16 cellular contexts compared by ENCODE assay signal in the genomic region with DNA sequence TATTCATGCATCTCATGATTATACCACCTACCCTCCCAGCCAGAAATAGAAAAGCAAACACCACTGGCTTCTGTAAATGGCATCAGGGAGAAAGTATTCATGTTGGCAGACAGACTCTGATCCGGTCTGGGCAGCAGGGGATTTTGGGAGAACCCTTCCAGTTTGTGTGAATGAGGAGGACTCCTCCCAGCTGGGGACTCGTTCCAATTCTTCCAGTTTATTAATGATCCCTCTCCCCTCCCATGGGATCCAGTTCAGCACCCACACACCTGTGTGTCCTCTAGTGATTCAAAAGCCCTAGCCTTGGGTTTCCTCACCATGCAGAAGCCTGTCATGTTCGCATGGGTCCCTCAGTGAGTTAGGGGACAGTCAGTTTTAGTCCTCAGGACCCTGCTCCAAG.
A peak's percentile ranks its signal among the peaks of the same experiment; 100 is the strongest.
DNase-seq lines count a peak whose midpoint lies in the region; ATAC-seq and TF ChIP-seq lines count a peak whose summit lies in the region.
"Had no signal": no experiment of that assay in that cellular context is flagged by ENCODE, and none has a peak within 500 bp of the region (broad histone marks: within the 10 kb centered on the region; RNA-seq: fewer than 3 reads in every experiment).

No MANE protein-coding gene starts in this region.

- H3K4me3 Mint-ChIP-seq in activated B cell treated with CpG ODN at 0.5 μM for 24 hours: no peak overlapping the region

- POLR2A ChIA-PET in activated B cell treated with CpG ODN at 0.5 μM for 24 hours (lab: Charles Lee): no interaction called here

- H3K27ac ChIP-seq in left ventricle myocardium inferior (replicated peaks): peak overlapping the region; percentile 91
- peak overlapping the region in 2 of 3 donors; percentile 23 to 91 for H3K27ac ChIP-seq in right lobe of liver
- peak overlapping the region in 3 of 4 donors; percentile 28 to 81 (median 77) for H3K27ac ChIP-seq in upper lobe of left lung
- H3K27ac ChIP-seq: hepatocyte, sigmoid colon had no signal

- TF ChIP-seq EP300 in upper lobe of left lung (IDR thresholded peaks at IDR 0.05): no peak

- H3K4me3 ChIP-seq in left ventricle myocardium inferior: peak overlapping the region; percentile 8
- H3K4me3 ChIP-seq in right lobe of liver: no peak overlapping the region
- H3K4me3 ChIP-seq in upper lobe of left lung: no peak overlapping the region
- H3K4me3 ChIP-seq: hepatocyte, sigmoid colon had no signal

- peaks cover 71% of the 10 kb centered on the region for H3K36me3 Mint-ChIP-seq in activated B cell treated with CpG ODN at 0.5 μM for 24 hours (ENCODE audit: low read depth)

- no peaks in the 10 kb centered on the region for H3K27me3 Mint-ChIP-seq in activated B cell treated with CpG ODN at 0.5 μM for 24 hours

- H3K27me3 ChIP-seq in left ventricle myocardium inferior (ENCODE audit: low read depth) (no peaks in the 10 kb centered on the region), right lobe of liver (no peaks in the 10 kb centered on the region), upper lobe of left lung (no peaks in the 10 kb centered on the region)
- H3K27me3 ChIP-seq: hepatocyte, sigmoid colon had no signal

- CTCF ChIA-PET in activated B cell treated with CpG ODN at 0.5 μM for 24 hours (lab: Charles Lee): no interaction called here

- H3K4me1 Mint-ChIP-seq in activated B cell treated with CpG ODN at 0.5 μM for 24 hours: peaks cover 98% of the 10 kb centered on the region

- no peak for TF ChIP-seq POLR2A in right lobe of liver (IDR thresholded peaks at IDR 0.05)
- no peak for TF ChIP-seq POLR2A in upper lobe of left lung (IDR thresholded peaks at IDR 0.05)

- H3K4me1 ChIP-seq in left ventricle myocardium inferior: peaks cover 100% of the 10 kb centered on the region
- H3K4me1 ChIP-seq in right lobe of liver: peaks cover 2 to 94% (median 50%) of the 10 kb centered on the region in 4 donors
- H3K4me1 ChIP-seq in upper lobe of left lung: peaks cover 83 to 95% (median 88%) of the 10 kb centered on the region in 4 donors

- no peaks in the 10 kb centered on the region for H3K9me3 Mint-ChIP-seq in activated B cell treated with CpG ODN at 0.5 μM for 24 hours

- 43% methylated on average over 3 of the region's 3 CpGs for WGBS in right lobe of liver (ENCODE audit: insufficient coverage, low coverage, low lambda C conversion rate, missing lambda C conversion rate)
- 77 to 81% methylated on average over 3 of the region's 3 CpGs for WGBS in upper lobe of left lung, 2 donors

- DNase-seq in left ventricle myocardium inferior (no peak), Right ventricle myocardium inferior (ENCODE audit: missing footprints) (no peak), activated B cell treated with CpG ODN at 0.5 μM for 24 hours (no peak), right lobe of liver (no peak), upper lobe of left lung (no peak), NK-92 (lab: John Stamatoyannopoulos, UW; ENCODE audit: unreplicated experiment) (no peak)
- DNase-seq: Calu3; kidney glomerular epithelial cell; NCI-H187 treated with DMSO at 0.1 percent for 48 hours; NCI-H510A treated with DMSO at 0.1 percent for 48 hours; nucleus accumbens; SIG-M5; sigmoid colon; stimulated activated CD4-positive, alpha-beta T cell treated with anti-CD3 and anti-CD28 coated beads, Interleukin-1b, Interleukin-23, amount 100 ng/mL, for 48 hours had no signal

- H3K27ac Mint-ChIP-seq in activated B cell treated with CpG ODN at 0.5 μM for 24 hours: peak overlapping the region; percentile 47

- TF ChIP-seq CTCF in left ventricle myocardium inferior (IDR thresholded peaks at IDR 0.05; ENCODE audit: borderline replicate concordance) (no peak), activated B cell treated with CpG ODN at 0.5 μM for 24 hours (IDR thresholded peaks at IDR 0.05) (no peak), right lobe of liver (IDR thresholded peaks at IDR 0.05) (no peak), upper lobe of left lung (IDR thresholded peaks at IDR 0.05) (no peak)

- H3K36me3 ChIP-seq in left ventricle myocardium inferior: no peaks in the 10 kb centered on the region
- no peaks in the 10 kb centered on the region for H3K36me3 ChIP-seq in right lobe of liver
- H3K36me3 ChIP-seq in upper lobe of left lung: no peaks in the 10 kb centered on the region
- H3K36me3 ChIP-seq: sigmoid colon had no signal

- no peaks in the 10 kb centered on the region for H3K9me3 ChIP-seq in left ventricle myocardium inferior (replicated peaks)
- no peaks in the 10 kb centered on the region for H3K9me3 ChIP-seq in right lobe of liver
- H3K9me3 ChIP-seq in upper lobe of left lung: no peaks in the 10 kb centered on the region
- H3K9me3 ChIP-seq: sigmoid colon had no signal

- intact Hi-C loops in left ventricle myocardium inferior (cut with micrococcal nuclease): no loop called here
- intact Hi-C loops in Right ventricle myocardium inferior (cut with DNase I): no loop called here
- intact Hi-C loops in activated B cell treated with CpG ODN at 0.5 μM for 24 hours (cut with micrococcal nuclease): no loop called here
- intact Hi-C loops in right lobe of liver (cut with DNase I): no loop called here

- no peak for ATAC-seq in Right ventricle myocardium inferior
- ATAC-seq in activated B cell treated with CpG ODN at 0.5 μM for 24 hours (ENCODE audit: low read depth): no peak
- peak in 1 of 4 donors; percentile 26 for ATAC-seq in right lobe of liver
- no peak for ATAC-seq in upper lobe of left lung (ENCODE audit: low FRiP score in 2 of 2)
- ATAC-seq in SK-N-SH treated with all-trans-retinoic acid at 6 μM for 48 hours: no peak

TF ChIP-seq in SK-N-SH treated with all-trans-retinoic acid at 6 μM for 48 hours, 23 proteins besides CTCF, POLR2A, EP300 and RAD21 (continues in another document):
- TF ChIP-seq, protein P1, sequence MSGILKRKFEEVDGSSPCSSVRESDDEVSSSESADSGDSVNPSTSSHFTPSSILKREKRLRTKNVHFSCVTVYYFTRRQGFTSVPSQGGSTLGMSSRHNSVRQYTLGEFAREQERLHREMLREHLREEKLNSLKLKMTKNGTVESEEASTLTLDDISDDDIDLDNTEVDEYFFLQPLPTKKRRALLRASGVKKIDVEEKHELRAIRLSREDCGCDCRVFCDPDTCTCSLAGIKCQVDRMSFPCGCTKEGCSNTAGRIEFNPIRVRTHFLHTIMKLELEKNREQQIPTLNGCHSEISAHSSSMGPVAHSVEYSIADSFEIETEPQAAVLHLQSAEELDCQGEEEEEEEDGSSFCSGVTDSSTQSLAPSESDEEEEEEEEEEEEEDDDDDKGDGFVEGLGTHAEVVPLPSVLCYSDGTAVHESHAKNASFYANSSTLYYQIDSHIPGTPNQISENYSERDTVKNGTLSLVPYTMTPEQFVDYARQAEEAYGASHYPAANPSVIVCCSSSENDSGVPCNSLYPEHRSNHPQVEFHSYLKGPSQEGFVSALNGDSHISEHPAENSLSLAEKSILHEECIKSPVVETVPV (CRISPR knock-in tag; IDR thresholded peaks at IDR 0.05): no peak
- TF ChIP-seq ZFP30 (CRISPR knock-in tag; IDR thresholded peaks at IDR 0.05): no peak
- no peak for TF ChIP-seq ZNF8 (CRISPR knock-in tag; IDR thresholded peaks at IDR 0.05)
- no peak for TF ChIP-seq CSDC2 (CRISPR knock-in tag; IDR thresholded peaks at IDR 0.05)
- TF ChIP-seq ESRRG (CRISPR knock-in tag; IDR thresholded peaks at IDR 0.05): no peak
- TF ChIP-seq ZC3H10 (CRISPR knock-in tag; IDR thresholded peaks at IDR 0.05): no peak
- TF ChIP-seq TCF4 (CRISPR knock-in tag; IDR thresholded peaks at IDR 0.05; ENCODE audit: borderline replicate concordance): no peak
- no peak for TF ChIP-seq SNAI2 (CRISPR knock-in tag; IDR thresholded peaks at IDR 0.05)
- no peak for TF ChIP-seq GLIS3 (CRISPR knock-in tag; IDR thresholded peaks at IDR 0.05)
- no peak for TF ChIP-seq ARNTL (CRISPR knock-in tag; IDR thresholded peaks at IDR 0.05; ENCODE audit: borderline replicate concordance, low read depth)
- TF ChIP-seq, protein P2, sequence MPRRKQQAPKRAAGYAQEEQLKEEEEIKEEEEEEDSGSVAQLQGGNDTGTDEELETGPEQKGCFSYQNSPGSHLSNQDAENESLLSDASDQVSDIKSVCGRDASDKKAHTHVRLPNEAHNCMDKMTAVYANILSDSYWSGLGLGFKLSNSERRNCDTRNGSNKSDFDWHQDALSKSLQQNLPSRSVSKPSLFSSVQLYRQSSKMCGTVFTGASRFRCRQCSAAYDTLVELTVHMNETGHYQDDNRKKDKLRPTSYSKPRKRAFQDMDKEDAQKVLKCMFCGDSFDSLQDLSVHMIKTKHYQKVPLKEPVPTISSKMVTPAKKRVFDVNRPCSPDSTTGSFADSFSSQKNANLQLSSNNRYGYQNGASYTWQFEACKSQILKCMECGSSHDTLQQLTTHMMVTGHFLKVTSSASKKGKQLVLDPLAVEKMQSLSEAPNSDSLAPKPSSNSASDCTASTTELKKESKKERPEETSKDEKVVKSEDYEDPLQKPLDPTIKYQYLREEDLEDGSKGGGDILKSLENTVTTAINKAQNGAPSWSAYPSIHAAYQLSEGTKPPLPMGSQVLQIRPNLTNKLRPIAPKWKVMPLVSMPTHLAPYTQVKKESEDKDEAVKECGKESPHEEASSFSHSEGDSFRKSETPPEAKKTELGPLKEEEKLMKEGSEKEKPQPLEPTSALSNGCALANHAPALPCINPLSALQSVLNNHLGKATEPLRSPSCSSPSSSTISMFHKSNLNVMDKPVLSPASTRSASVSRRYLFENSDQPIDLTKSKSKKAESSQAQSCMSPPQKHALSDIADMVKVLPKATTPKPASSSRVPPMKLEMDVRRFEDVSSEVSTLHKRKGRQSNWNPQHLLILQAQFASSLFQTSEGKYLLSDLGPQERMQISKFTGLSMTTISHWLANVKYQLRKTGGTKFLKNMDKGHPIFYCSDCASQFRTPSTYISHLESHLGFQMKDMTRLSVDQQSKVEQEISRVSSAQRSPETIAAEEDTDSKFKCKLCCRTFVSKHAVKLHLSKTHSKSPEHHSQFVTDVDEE (CRISPR knock-in tag; IDR thresholded peaks at IDR 0.05): no peak
- no peak for TF ChIP-seq PPARA (CRISPR knock-in tag; IDR thresholded peaks at IDR 0.05; ENCODE audit: borderline replicate concordance)
- TF ChIP-seq, protein P3, sequence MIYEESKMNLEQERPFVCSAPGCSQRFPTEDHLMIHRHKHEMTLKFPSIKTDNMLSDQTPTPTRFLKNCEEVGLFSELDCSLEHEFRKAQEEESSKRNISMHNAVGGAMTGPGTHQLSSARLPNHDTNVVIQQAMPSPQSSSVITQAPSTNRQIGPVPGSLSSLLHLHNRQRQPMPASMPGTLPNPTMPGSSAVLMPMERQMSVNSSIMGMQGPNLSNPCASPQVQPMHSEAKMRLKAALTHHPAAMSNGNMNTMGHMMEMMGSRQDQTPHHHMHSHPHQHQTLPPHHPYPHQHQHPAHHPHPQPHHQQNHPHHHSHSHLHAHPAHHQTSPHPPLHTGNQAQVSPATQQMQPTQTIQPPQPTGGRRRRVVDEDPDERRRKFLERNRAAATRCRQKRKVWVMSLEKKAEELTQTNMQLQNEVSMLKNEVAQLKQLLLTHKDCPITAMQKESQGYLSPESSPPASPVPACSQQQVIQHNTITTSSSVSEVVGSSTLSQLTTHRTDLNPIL (CRISPR knock-in tag; IDR thresholded peaks at IDR 0.05; ENCODE audit: low read depth): no peak
